ENCODE assay signal across 23 cellular contexts in genomic region chr16:84788968-84789371, GRCh38. TPM values are rescaled to one million over a fixed set of nuclear protein-coding genes. Genes with fewer than 3 reads are reported as not detected.
A peak's percentile ranks its signal among the peaks of the same experiment; 100 is the strongest.
DNase-seq lines count a peak whose midpoint lies in the region; ATAC-seq and TF ChIP-seq lines count a peak whose summit lies in the region.
"Had no signal": no experiment of that assay in that cellular context is flagged by ENCODE, and none has a peak within 500 bp of the region (broad histone marks: within the 10 kb centered on the region; RNA-seq: fewer than 3 reads in every experiment).

No MANE protein-coding gene starts in this region.

- H3K36me3 Mint-ChIP-seq in HFFc6 (ENCODE audit: low read depth) (no peaks in the 10 kb centered on the region), Calu3 (ENCODE audit: insufficient read depth, unreplicated experiment) (peaks cover 14% of the 10 kb centered on the region)
- H3K36me3 Mint-ChIP-seq: type B pancreatic cell had no signal

- peak; percentile 91 for DNase-seq in HFFc6
- DNase-seq in osteoblast (ENCODE audit: insufficient read length, low spot score, missing footprints), result no peak
- DNase-seq in ACHN, result no peak
- DNase-seq in Calu3, result no peak
- DNase-seq in NCI-H524 (lab: John Stamatoyannopoulos, UW), result no peak
- DNase-seq: activated CD4-positive, alpha-beta T cell treated with anti-CD3 and anti-CD28 coated beads, Interleukin-2, amount 10 ng/mL, durations not matched to agents 7 days and 5 days; activated effector memory CD4-positive, alpha-beta T cell treated with anti-CD3 and anti-CD28 coated beads, Interleukin-2, amount 50 U/mL, for 16 hours; activated naive CD8-positive, alpha-beta T cell treated with anti-CD3 and anti-CD28 coated beads, Interleukin-2, amount 50 U/mL, for 24 hours; cortex of kidney; kidney glomerular epithelial cell; NCI-H187; NCI-H2227 treated with DMSO at 0.1 percent for 48 hours; NCI-H82; PC-3; SIG-M5; stimulated activated CD4-positive, alpha-beta T cell treated with anti-CD3 and anti-CD28 coated beads, Interleukin-4, amount 100 ng/mL, for 4 hours; stomach had no signal

- H3K4me3 ChIP-seq in BLaER1, result no peak overlapping the region
- no peak overlapping the region for H3K4me3 ChIP-seq in osteoblast (ENCODE audit: insufficient read depth, low read length)
- H3K4me3 ChIP-seq: stomach had no signal

- H2AFZ ChIP-seq in osteoblast (ENCODE audit: low read length), result no peak overlapping the region

- H3K4me1 Mint-ChIP-seq in HFFc6 (ENCODE audit: low read depth) (peaks cover 28% of the 10 kb centered on the region), Calu3 (ENCODE audit: low read depth, unreplicated experiment) (peaks cover 21% of the 10 kb centered on the region)
- H3K4me1 Mint-ChIP-seq: activated CD4-positive, alpha-beta T cell treated with anti-CD3 and anti-CD28 coated beads, Interleukin-2, amount 10 ng/mL, durations not matched to agents 7 days and 5 days; activated naive CD8-positive, alpha-beta T cell treated with anti-CD3 and anti-CD28 coated beads, Interleukin-2, amount 50 U/mL, for 24 hours had no signal

- in situ Hi-C loops in ACHN (cut with HindIII; ENCODE audit: low pct_ligation_motif_present, low pct_unique_long_range_greater_than_20kb, low sequenced_read_pairs), result no loop called here

- H3K4me3 Mint-ChIP-seq in HFFc6 (peak overlapping the region; percentile 77), Calu3 (ENCODE audit: low read depth, unreplicated experiment) (no peak overlapping the region)
- H3K4me3 Mint-ChIP-seq: activated CD4-positive, alpha-beta T cell treated with anti-CD3 and anti-CD28 coated beads, Interleukin-2, amount 10 ng/mL, durations not matched to agents 7 days and 5 days; activated naive CD8-positive, alpha-beta T cell treated with anti-CD3 and anti-CD28 coated beads, Interleukin-2, amount 50 U/mL, for 24 hours; nephron; T-helper 1 cell treated with Interleukin-12 subunit alpha and Interleukin-12 subunit beta and Interleukin-4 antibody, amounts not matched to agents 30 μg/mL and 1 μg/mL, for 36 hours; type B pancreatic cell had no signal

- TF ChIP-seq CTCF in HFFc6 (IDR thresholded peaks at IDR 0.05), result no peak
- no peak for TF ChIP-seq CTCF in osteoblast (IDR thresholded peaks at IDR 0.05; ENCODE audit: extremely low read depth, low read depth, low read length)
- TF ChIP-seq CTCF in Calu3 (IDR thresholded peaks at IDR 0.05; ENCODE audit: unreplicated experiment), result no peak

- peak overlapping the region; percentile 86 for H3K27ac Mint-ChIP-seq in HFFc6
- no peak overlapping the region for H3K27ac Mint-ChIP-seq in Calu3 (ENCODE audit: unreplicated experiment)
- H3K27ac Mint-ChIP-seq: activated CD4-positive, alpha-beta T cell treated with anti-CD3 and anti-CD28 coated beads, Interleukin-2, amount 10 ng/mL, durations not matched to agents 7 days and 5 days; activated naive CD8-positive, alpha-beta T cell treated with anti-CD3 and anti-CD28 coated beads, Interleukin-2, amount 50 U/mL, for 24 hours; T-helper 1 cell treated with Interleukin-12 subunit alpha and Interleukin-12 subunit beta and Interleukin-4 antibody, amounts not matched to agents 30 μg/mL and 1 μg/mL, for 36 hours; type B pancreatic cell had no signal

- no peak overlapping the region for H3K27ac ChIP-seq in BLaER1
- H3K27ac ChIP-seq in osteoblast (ENCODE audit: low read depth, low read length), result peak overlapping the region; percentile 41

- no peaks in the 10 kb centered on the region for H3K9me3 ChIP-seq in BLaER1
- no peaks in the 10 kb centered on the region for H3K9me3 ChIP-seq in osteoblast (ENCODE audit: low read depth, low read length)
- H3K9me3 ChIP-seq: stomach had no signal

- ATAC-seq in esophagus mucosa (peak; percentile 70), HG03469 (IDR thresholded peaks at IDR 0.05; ENCODE audit: unreplicated experiment) (no peak)
- ATAC-seq: activated naive CD8-positive, alpha-beta T cell treated with anti-CD3 and anti-CD28 coated beads, Interleukin-2, amount 50 U/mL, for 24 hours; PC-3 had no signal

- H3K36me3 ChIP-seq in BLaER1, result no peaks in the 10 kb centered on the region
- H3K36me3 ChIP-seq in osteoblast (ENCODE audit: insufficient read depth, low read length), result no peaks in the 10 kb centered on the region
- H3K36me3 ChIP-seq: stomach had no signal

- intact Hi-C loops in Calu3 (cut with micrococcal nuclease; ENCODE audit: unreplicated experiment), result no loop called here

- H3K4me1 ChIP-seq in BLaER1, result peaks cover 10% of the 10 kb centered on the region
- H3K4me1 ChIP-seq in osteoblast (ENCODE audit: insufficient read depth, low read length), result peaks cover 12% of the 10 kb centered on the region

- H3K9ac ChIP-seq in BLaER1, result no peak overlapping the region

- no peaks in the 10 kb centered on the region for H3K79me2 ChIP-seq in osteoblast (ENCODE audit: insufficient read depth, low read length)

- H3K4me2 ChIP-seq in BLaER1 (peak overlapping the region; percentile 5; the same call in 1 of the 2 replicates), osteoblast (ENCODE audit: insufficient read depth, low read length) (no peak overlapping the region)

- H3K27me3 ChIP-seq in BLaER1, result no peaks in the 10 kb centered on the region
- no peaks in the 10 kb centered on the region for H3K27me3 ChIP-seq in osteoblast (ENCODE audit: insufficient read depth, low read length)
- H3K27me3 ChIP-seq: stomach had no signal

- BruUV-seq in Calu3 (replicated peaks; lab: Mats Ljungman, UMichigan), result no TSS peak

- H4K20me1 ChIP-seq in BLaER1 (no peaks in the 10 kb centered on the region), osteoblast (ENCODE audit: insufficient read depth, low read length) (no peaks in the 10 kb centered on the region)

- CTCF ChIA-PET in Calu3 (lab: Charles Lee), result no interaction called here

- H3K27me3 Mint-ChIP-seq in HFFc6 (ENCODE audit: insufficient read depth) (peaks cover 2% of the 10 kb centered on the region; the same call in 1 of the 2 replicates), Calu3 (ENCODE audit: unreplicated experiment) (no peaks in the 10 kb centered on the region)
- H3K27me3 Mint-ChIP-seq: activated CD4-positive, alpha-beta T cell treated with anti-CD3 and anti-CD28 coated beads, Interleukin-2, amount 10 ng/mL, durations not matched to agents 7 days and 5 days; activated naive CD8-positive, alpha-beta T cell treated with anti-CD3 and anti-CD28 coated beads, Interleukin-2, amount 50 U/mL, for 24 hours; type B pancreatic cell had no signal

- H3K9me3 Mint-ChIP-seq in HFFc6, result no peaks in the 10 kb centered on the region
- H3K9me3 Mint-ChIP-seq in Calu3 (ENCODE audit: low read depth, unreplicated experiment), result no peaks in the 10 kb centered on the region
- H3K9me3 Mint-ChIP-seq: activated CD4-positive, alpha-beta T cell treated with anti-CD3 and anti-CD28 coated beads, Interleukin-2, amount 10 ng/mL, durations not matched to agents 7 days and 5 days; activated naive CD8-positive, alpha-beta T cell treated with anti-CD3 and anti-CD28 coated beads, Interleukin-2, amount 50 U/mL, for 24 hours; nephron; T-helper 1 cell treated with Interleukin-12 subunit alpha and Interleukin-12 subunit beta and Interleukin-4 antibody, amounts not matched to agents 30 μg/mL and 1 μg/mL, for 36 hours; type B pancreatic cell had no signal

RNA-seq across cellular contexts. Expression of gene CRISPLD2, which starts 30.8 kb away (rescaled TPM):
- 10 to 100 TPM; 12.2 to 15.5 (median 13.6) TPM for total RNA-seq in HFFc6 (2021; fragmentation: NEBNext Ultra II Directional; extraction: Animal tissue kit (Norgen Biotek cat#: 25700))
- total RNA-seq in esophagus mucosa, result 6.5 TPM
- 40.2 and 122 TPM in 2 replicates for total RNA-seq in osteoblast
- 5.9 and 6.5 TPM in 2 replicates for total RNA-seq in Calu3 (2022)
